In the genomic region with DNA sequence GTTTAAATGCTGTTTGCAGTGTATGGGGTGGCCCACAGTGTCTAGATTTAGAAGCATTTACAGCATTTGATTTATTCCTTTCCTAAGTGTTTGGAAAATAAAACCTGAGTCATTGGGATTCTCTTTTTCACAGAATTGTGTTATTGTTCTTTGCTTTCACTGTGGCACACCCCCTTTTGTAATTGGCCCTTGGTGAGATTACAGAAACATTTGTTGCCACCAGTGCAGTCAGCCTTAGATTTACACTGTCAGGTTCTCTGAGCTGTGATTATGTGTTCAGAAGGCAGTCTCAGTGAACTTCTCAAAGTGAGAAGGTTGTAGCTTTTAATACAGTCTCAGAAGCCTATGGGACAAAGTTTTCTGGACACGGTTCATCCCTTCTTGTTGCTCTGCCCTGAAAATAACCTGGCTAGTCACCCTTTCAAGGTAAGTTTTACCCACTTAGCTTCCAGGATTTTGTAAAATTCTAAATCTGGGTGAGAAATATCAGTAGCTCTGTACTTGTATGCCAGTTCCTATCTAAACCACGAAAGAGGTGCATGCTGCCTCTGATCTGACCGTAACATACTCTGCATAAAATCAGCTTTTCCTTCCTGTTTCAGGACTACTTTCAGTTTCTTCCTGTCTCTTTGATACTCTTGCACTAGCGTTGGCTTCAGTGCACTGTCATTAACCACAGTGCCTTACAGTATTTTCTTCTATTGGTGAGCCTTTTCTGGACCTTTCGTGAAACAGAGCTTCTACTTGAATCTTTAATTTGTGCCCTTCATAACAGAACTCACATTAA, we compare ENCODE assay signal across 8 cellular contexts. TPM values are rescaled to one million over a fixed set of nuclear protein-coding genes. Genes with fewer than 3 reads are reported as not detected.
A peak's percentile ranks its signal among the peaks of the same experiment; 100 is the strongest.
DNase-seq lines count a peak whose midpoint lies in the region; ATAC-seq, FAIRE-seq and TF ChIP-seq lines count a peak whose summit lies in the region.

No MANE protein-coding gene starts in this region.

- H3K23ac ChIP-seq in trophoblast cell (ENCODE audit: low read length): no peak overlapping the region

- H3K79me1 ChIP-seq in trophoblast cell (ENCODE audit: low read length): no peaks in the 10 kb centered on the region

- H3K4me3 Mint-ChIP-seq in T-helper 17 cell (peak overlapping the region; percentile 91), endothelial cell (ENCODE audit: unreplicated experiment) (no peak overlapping the region)

- peak; percentile 44 for FAIRE-seq in G401.6 (lab: Jason Lieb, UNC)

- WGBS in trophoblast cell (ENCODE audit: extremely low coverage, insufficient coverage, insufficient read length): no CpG with 5 or more reads among the region's 5 CpGs

- no peak overlapping the region for H2AK5ac ChIP-seq in trophoblast cell (ENCODE audit: low read length)

- H3K27ac Mint-ChIP-seq in T-helper 17 cell: peak overlapping the region; percentile 92
- H3K27ac Mint-ChIP-seq in endothelial cell (ENCODE audit: unreplicated experiment): peak overlapping the region; percentile 1

- H3K27me3 Mint-ChIP-seq in T-helper 17 cell: no peaks in the 10 kb centered on the region
- H3K27me3 Mint-ChIP-seq in endothelial cell (ENCODE audit: unreplicated experiment): no peaks in the 10 kb centered on the region

- H3K4me2 ChIP-seq in trophoblast cell (ENCODE audit: low read length): no peak overlapping the region

- no peak overlapping the region for H3K9ac ChIP-seq in trophoblast cell (ENCODE audit: low read length)

- TF ChIP-seq CTCF in endothelial cell (IDR thresholded peaks at IDR 0.05; ENCODE audit: unreplicated experiment): no peak

- H4K8ac ChIP-seq in trophoblast cell (ENCODE audit: low read depth, low read length): no peak overlapping the region

- DNase-seq in T-helper 17 cell (no peak), endothelial cell (ENCODE audit: low spot score) (no peak), myocyte (ENCODE audit: low read depth) (peak; percentile 42), trophoblast cell (no peak), NK-92 (lab: John Stamatoyannopoulos, UW; ENCODE audit: unreplicated experiment) (no peak)

- no peak overlapping the region for H3K14ac ChIP-seq in trophoblast cell (ENCODE audit: low read length)

- H3K4me1 ChIP-seq in trophoblast cell (ENCODE audit: control insufficient read depth in 1 of 2, insufficient read depth in 2 of 2, low read length in 2 of 2): no peaks in the 10 kb centered on the region

- no peak overlapping the region for H2AFZ ChIP-seq in trophoblast cell (ENCODE audit: insufficient read depth, low read length, poor library complexity)

- ATAC-seq in GM19455 (IDR thresholded peaks at IDR 0.05; ENCODE audit: unreplicated experiment) (peak; percentile 89), HG03460 (IDR thresholded peaks at IDR 0.05; ENCODE audit: unreplicated experiment) (peak; percentile 94), T-helper 17 cell (peak; percentile 91)

- no peak overlapping the region for H3K4ac ChIP-seq in trophoblast cell (ENCODE audit: low read depth, low read length)

- no peaks in the 10 kb centered on the region for H3K79me2 ChIP-seq in trophoblast cell (ENCODE audit: control insufficient read depth, insufficient read depth, low read length, poor library complexity)

- no peaks in the 10 kb centered on the region for H3K27me3 ChIP-seq in trophoblast cell (ENCODE audit: insufficient read depth, low read length)

- H3K4me3 ChIP-seq in trophoblast cell (ENCODE audit: low read depth, low read length): no peak overlapping the region

- H4K12ac ChIP-seq in trophoblast cell (ENCODE audit: low read depth, low read length): no peak overlapping the region

- no peak overlapping the region for H2BK5ac ChIP-seq in trophoblast cell (ENCODE audit: low read depth, low read length, poor library complexity)

- no peaks in the 10 kb centered on the region for H3K9me3 ChIP-seq in T-helper 17 cell (ENCODE audit: control insufficient read depth, low read length, poor library complexity, severe bottlenecking)
- no peaks in the 10 kb centered on the region for H3K9me3 ChIP-seq in trophoblast cell (ENCODE audit: insufficient read depth, low read depth, low read length)

- no peaks in the 10 kb centered on the region for H3K36me3 Mint-ChIP-seq in T-helper 17 cell (ENCODE audit: low read depth)
- no peaks in the 10 kb centered on the region for H3K36me3 Mint-ChIP-seq in endothelial cell (ENCODE audit: low read depth, unreplicated experiment)

- no peak overlapping the region for H3K18ac ChIP-seq in trophoblast cell (ENCODE audit: low read length)

- H3K4me1 Mint-ChIP-seq in T-helper 17 cell (peaks cover 34% of the 10 kb centered on the region), endothelial cell (ENCODE audit: unreplicated experiment) (peaks cover 13% of the 10 kb centered on the region)

- no peak overlapping the region for H4K91ac ChIP-seq in trophoblast cell (ENCODE audit: low read depth, low read length)

- no peak overlapping the region for H2BK120ac ChIP-seq in trophoblast cell (ENCODE audit: insufficient read depth, low read length, poor library complexity)

- no peaks in the 10 kb centered on the region for H3K9me3 Mint-ChIP-seq in endothelial cell (ENCODE audit: unreplicated experiment)

- H2BK12ac ChIP-seq in trophoblast cell (ENCODE audit: low read length): no peak overlapping the region

- no peaks in the 10 kb centered on the region for H3K36me3 ChIP-seq in trophoblast cell (ENCODE audit: control insufficient read depth in 1 of 2, insufficient read depth in 2 of 2, low read length in 2 of 2)

- H3K27ac ChIP-seq in trophoblast cell (ENCODE audit: low read depth, low read length): no peak overlapping the region

RNA-seq across cellular contexts. Expression of a gene that starts 12.6 kb away (rescaled TPM):
- total RNA-seq in T-helper 17 cell: 10 to 100 TPM; 32.8 to 33.0 TPM
- 72.6 TPM for total RNA-seq in endothelial cell (ENCODE audit: unreplicated experiment)
- total RNA-seq in myocyte: 63.6 and 67.2 TPM in 2 replicates
- 35.4 TPM for polyA plus RNA-seq in myocyte (2012)
- 22.8 and 24.6 TPM in 2 replicates for polyA plus RNA-seq in trophoblast cell (2013)

RNA-seq across cellular contexts. Expression of a gene that starts 46.0 kb away (rescaled TPM):
- total RNA-seq in T-helper 17 cell (10 to 100 TPM; 16.8 to 18.1 TPM), endothelial cell (ENCODE audit: unreplicated experiment) (28.6 TPM), myocyte (23.7 and 25.7 TPM in 2 replicates)
- polyA plus RNA-seq in myocyte (2012): 23.7 TPM
- 26.5 and 27.7 TPM in 2 replicates for polyA plus RNA-seq in trophoblast cell (2013)
